In genomic region chr1:150563340-150564038, GRCh38 we compare ENCODE assay signal across 2 cellular contexts.
A peak's percentile ranks its signal among the peaks of the same experiment; 100 is the strongest.
TF ChIP-seq lines count a peak whose summit lies in the region.

No MANE protein-coding gene starts in this region.

TF ChIP-seq in K562, 482 proteins besides CTCF, POLR2A, EP300 and RAD21:
- TF ChIP-seq ZNF589 (CRISPR knock-in tag; IDR thresholded peaks at IDR 0.05; ENCODE audit: low read depth) (0 out of 2 replicates have a peak, but pooled peaks have one; percentile 20), NFIC (IDR thresholded peaks at IDR 0.05) (0 out of 2 replicates have a peak, but pooled peaks have one; percentile 29), PTRF (tag; IDR thresholded peaks at IDR 0.05) (no peak), POLR2B (IDR thresholded peaks at IDR 0.05; ENCODE audit: low read depth, partially characterized antibody) (peak; percentile 50), TCF15 (CRISPR knock-in tag; IDR thresholded peaks at IDR 0.05) (no peak), DACH1 (IDR thresholded peaks at IDR 0.05; ENCODE audit: partially characterized antibody) (peak; percentile 11), RFX1 (IDR thresholded peaks at IDR 0.05) (no peak), SUPT5H (IDR thresholded peaks at IDR 0.05) (peak; percentile 47)
TF ChIP-seq in K562: peak in this region for 5.

TF ChIP-seq in HepG2, 621 proteins besides CTCF, POLR2A, EP300 and RAD21:
- TF ChIP-seq POGK (CRISPR knock-in tag; conservative IDR thresholded peaks at IDR 0.05) = 0 out of 2 replicates have a peak, but pooled peaks have one; percentile 4
- TF ChIP-seq MAFG (CRISPR knock-in tag; IDR thresholded peaks at IDR 0.05) = no peak
- 0 out of 2 replicates have a peak, but pooled peaks have one; percentile 7 for TF ChIP-seq NR2F6 (IDR thresholded peaks at IDR 0.05)
- TF ChIP-seq NR2F6 (CRISPR knock-in tag; IDR thresholded peaks at IDR 0.05) = no peak
- TF ChIP-seq ZNF205 (CRISPR knock-in tag; IDR thresholded peaks at IDR 0.05) = no peak
- peak; percentile 35; the same call in 1 of the 2 replicates for TF ChIP-seq ZNF691 (CRISPR knock-in tag; IDR thresholded peaks at IDR 0.05; ENCODE audit: borderline replicate concordance, low read depth)
- no peak for TF ChIP-seq NCOA5 (CRISPR knock-in tag; IDR thresholded peaks at IDR 0.05)
- no peak for TF ChIP-seq ZNF740 (CRISPR knock-in tag; IDR thresholded peaks at IDR 0.05)
TF ChIP-seq in HepG2: peak in this region for 3.
